19 cellular contexts compared by ENCODE assay signal in the genomic region with DNA sequence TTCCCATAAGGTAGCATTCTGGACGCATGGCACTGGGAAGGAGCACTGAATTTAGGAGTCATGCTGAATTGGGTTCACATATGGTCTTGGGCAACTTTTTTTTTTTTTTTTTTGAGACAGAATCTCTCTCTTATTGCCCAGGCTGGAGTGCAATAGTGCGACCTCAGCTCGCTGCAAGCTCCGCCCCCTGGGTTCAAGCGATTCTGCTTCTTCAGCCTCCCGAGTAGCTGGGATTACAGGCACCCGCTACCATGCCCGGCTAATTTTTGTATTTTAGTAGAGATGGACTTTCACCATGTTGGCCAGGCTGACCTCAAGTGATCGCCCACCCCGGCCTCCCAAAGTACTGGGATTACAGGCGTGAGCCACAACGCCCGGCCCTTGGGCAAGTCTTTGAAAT. TPM values are rescaled to one million over a fixed set of nuclear protein-coding genes. Genes with fewer than 3 reads are reported as not detected.
DNase-seq lines count a peak whose midpoint lies in the region; ATAC-seq and TF ChIP-seq lines count a peak whose summit lies in the region.
"Had no signal": no experiment of that assay in that cellular context is flagged by ENCODE, and none has a peak within 500 bp of the region (broad histone marks: within the 10 kb centered on the region; RNA-seq: fewer than 3 reads in every experiment).

No MANE protein-coding gene starts in this region.

- no peaks in the 10 kb centered on the region for H3K9me3 ChIP-seq in CD4-positive, CD25-positive, alpha-beta regulatory T cell (ENCODE audit: control insufficient read depth in 2 of 2, low read length in 2 of 2)
- H3K9me3 ChIP-seq in PC-9 (ENCODE audit: insufficient read depth, low read depth): no peaks in the 10 kb centered on the region
- no peaks in the 10 kb centered on the region for H3K9me3 ChIP-seq in mesenchymal stem cell (ENCODE audit: control insufficient read depth, low read length)
- H3K9me3 ChIP-seq: BE2C had no signal

- H3K27me3 Mint-ChIP-seq in CD4-positive, CD25-positive, alpha-beta regulatory T cell: no peaks in the 10 kb centered on the region
- H3K27me3 Mint-ChIP-seq: naive B cell, progenitor cell of endocrine pancreas had no signal

- peaks cover 94% of the 10 kb centered on the region for H3K79me2 ChIP-seq in PC-9 (ENCODE audit: low read depth)

- peak overlapping the region; percentile 4; the same call in 1 of the 2 replicates for H3K27ac ChIP-seq in 22Rv1
- H3K27ac ChIP-seq in CD4-positive, CD25-positive, alpha-beta regulatory T cell (ENCODE audit: insufficient read depth, low read length, poor library complexity, severe bottlenecking): peak overlapping the region; percentile 74
- peak overlapping the region; percentile 67; the same call in 1 of the 2 replicates for H3K27ac ChIP-seq in PC-9
- H3K27ac ChIP-seq in mesenchymal stem cell (ENCODE audit: low read length, poor library complexity, severe bottlenecking): no peak overlapping the region

- no peak overlapping the region for H2BK12ac ChIP-seq in mesenchymal stem cell (ENCODE audit: low read length in 2 of 2)

- H2BK5ac ChIP-seq in mesenchymal stem cell (ENCODE audit: low read depth, low read length, poor library complexity, severe bottlenecking): no peak overlapping the region

- DNase-seq in CD4-positive, CD25-positive, alpha-beta regulatory T cell: no peak
- no peak for DNase-seq in PC-9
- DNase-seq in mesenchymal stem cell: no peak
- DNase-seq in SK-N-DZ (ENCODE audit: low spot score): no peak
- no peak for DNase-seq in stimulated activated CD4-positive, alpha-beta T cell treated with anti-CD3 and anti-CD28 coated beads, Interleukin-2, amount 100 ng/mL, for 24 hours
- no peak for DNase-seq in HK-2 (ENCODE audit: unreplicated experiment)
- DNase-seq in COR-L47 (lab: John Stamatoyannopoulos, UW): no peak
- DNase-seq: activated naive CD4-positive, alpha-beta T cell treated with anti-CD3 and anti-CD28 coated beads, Interleukin-2, amount 50 U/mL, for 16 hours; BE2C; GOT3; hippocampal formation; kidney glomerular epithelial cell; NCI-H2081; NCI-H526; stimulated activated CD4-positive, alpha-beta T cell treated with anti-CD3 and anti-CD28 coated beads, Interleukin-15, amount 100 ng/mL, for 24 hours had no signal

- H3K9me3 Mint-ChIP-seq in CD4-positive, CD25-positive, alpha-beta regulatory T cell: peaks cover 0 to 2% (median 0%) of the 10 kb centered on the region in 7 donors

- H3K9me2 ChIP-seq in PC-9 (ENCODE audit: insufficient read depth): no peaks in the 10 kb centered on the region

- no peak overlapping the region for H2AFZ ChIP-seq in PC-9
- no peak overlapping the region for H2AFZ ChIP-seq in mesenchymal stem cell (ENCODE audit: low read depth, low read length)

- no peak for ATAC-seq in CD4-positive, CD25-positive, alpha-beta regulatory T cell (ENCODE audit: low read depth in 2 of 2)

- H3K4ac ChIP-seq in mesenchymal stem cell (ENCODE audit: low read depth in 1 of 2, low read length in 2 of 2): peak overlapping the region in 1 of 2 experiments; percentile 57

- peaks cover 32% of the 10 kb centered on the region for H3K79me1 ChIP-seq in mesenchymal stem cell (replicated peaks; ENCODE audit: low read length, poor library complexity, severe bottlenecking)

- no peak overlapping the region for H2BK120ac ChIP-seq in mesenchymal stem cell (ENCODE audit: low read depth, low read length)

- H3K36me3 Mint-ChIP-seq in CD4-positive, CD25-positive, alpha-beta regulatory T cell: peaks cover 6% of the 10 kb centered on the region

- no peaks in the 10 kb centered on the region for H4K20me1 ChIP-seq in PC-9 (ENCODE audit: insufficient read depth)

- peak overlapping the region; percentile 69 for H3K4me3 ChIP-seq in CD4-positive, CD25-positive, alpha-beta regulatory T cell (ENCODE audit: low read depth, low read length)
- H3K4me3 ChIP-seq in PC-9 (no peak overlapping the region), mesenchymal stem cell (ENCODE audit: insufficient read depth in 1 of 2, low read depth in 1 of 2, low read length in 2 of 2) (no peak overlapping the region)

- no peak overlapping the region for H2AK5ac ChIP-seq in mesenchymal stem cell (ENCODE audit: low read length, severe bottlenecking)

- no peak overlapping the region for H3K4me2 ChIP-seq in PC-9
- H3K4me2 ChIP-seq in mesenchymal stem cell (ENCODE audit: low read length, poor library complexity, severe bottlenecking): no peak overlapping the region

- WGBS in mesenchymal stem cell: 96% methylated on average over 13 of the region's 13 CpGs

- H4K91ac ChIP-seq in mesenchymal stem cell (ENCODE audit: low read length): no peak overlapping the region

- TF ChIP-seq CTCF in 22Rv1 (IDR thresholded peaks at IDR 0.05) (no peak), PC-9 (conservative IDR thresholded peaks at IDR 0.05) (no peak)

- intact Hi-C loops in PC-9 (cut with micrococcal nuclease; ENCODE audit: unreplicated experiment): no loop called here

- H3K9ac ChIP-seq in mesenchymal stem cell (ENCODE audit: low read length): no peak overlapping the region

- H3K4me1 Mint-ChIP-seq in CD4-positive, CD25-positive, alpha-beta regulatory T cell: peaks cover 42 to 64% (median 51%) of the 10 kb centered on the region in 4 donors

- POLR2A ChIA-PET in PC-9 (lab: Charles Lee; ENCODE audit: unreplicated experiment): interaction anchor here (0.7 kb wide), 1 partner anchor 9 kb away, joined by 3 read pairs; no protein-coding TSS in a partner anchor

- no peak overlapping the region for H2BK15ac ChIP-seq in mesenchymal stem cell (ENCODE audit: low read depth, poor library complexity, severe bottlenecking)

- H3F3A ChIP-seq in PC-9 (ENCODE audit: insufficient read depth, low read depth): peaks cover 2% of the 10 kb centered on the region; the same call in 1 of the 2 replicates

- BruUV-seq in PC-9 (replicated peaks; lab: Mats Ljungman, UMichigan): no TSS peak

- no peak overlapping the region for H3K14ac ChIP-seq in mesenchymal stem cell (ENCODE audit: low read length in 2 of 2)

- CTCF ChIA-PET in PC-9 (lab: Charles Lee): no interaction called here

- H3K18ac ChIP-seq in mesenchymal stem cell (ENCODE audit: low read depth in 1 of 2, low read length in 2 of 2): no peak overlapping the region

- H3K23ac ChIP-seq in mesenchymal stem cell (ENCODE audit: low read length in 2 of 2): no peak overlapping the region

- peaks cover 75% of the 10 kb centered on the region for H3K4me1 ChIP-seq in CD4-positive, CD25-positive, alpha-beta regulatory T cell (ENCODE audit: control insufficient read depth, insufficient read depth, low read length, poor library complexity, severe bottlenecking)
- H3K4me1 ChIP-seq in PC-9 (replicated peaks; ENCODE audit: insufficient read depth) (peaks cover 8% of the 10 kb centered on the region; the same call in 1 of the 2 replicates), mesenchymal stem cell (ENCODE audit: control insufficient read depth, insufficient read depth, low read depth, low read length) (no peaks in the 10 kb centered on the region)
- H3K4me1 ChIP-seq: BE2C had no signal

- H4K8ac ChIP-seq in mesenchymal stem cell (ENCODE audit: low read length): peak overlapping the region; percentile 40

- no peaks in the 10 kb centered on the region for H3K27me3 ChIP-seq in CD4-positive, CD25-positive, alpha-beta regulatory T cell (ENCODE audit: control insufficient read depth, insufficient read depth, low read length)
- H3K27me3 ChIP-seq in PC-9 (ENCODE audit: insufficient read depth, low read depth): no peaks in the 10 kb centered on the region
- no peaks in the 10 kb centered on the region for H3K27me3 ChIP-seq in mesenchymal stem cell (ENCODE audit: control insufficient read depth in 1 of 2, insufficient read depth in 1 of 2, low read length in 2 of 2)
- H3K27me3 ChIP-seq: BE2C, brain microvascular endothelial cell had no signal

- no peaks in the 10 kb centered on the region for H3K36me3 ChIP-seq in CD4-positive, CD25-positive, alpha-beta regulatory T cell (ENCODE audit: control insufficient read depth, insufficient read depth, low read length)
- H3K36me3 ChIP-seq in PC-9 (ENCODE audit: low read depth) (peaks cover 6% of the 10 kb centered on the region; the same call in 1 of the 2 replicates), mesenchymal stem cell (ENCODE audit: control insufficient read depth in 1 of 2, insufficient read depth in 2 of 2, low read depth in 1 of 2, low read length in 2 of 2) (no peaks in the 10 kb centered on the region)
- H3K36me3 ChIP-seq: BE2C, brain microvascular endothelial cell had no signal

- no peak overlapping the region for H3K27ac Mint-ChIP-seq in CD4-positive, CD25-positive, alpha-beta regulatory T cell
- H3K27ac Mint-ChIP-seq: progenitor cell of endocrine pancreas had no signal

- H3K4me3 Mint-ChIP-seq in CD4-positive, CD25-positive, alpha-beta regulatory T cell: no peak overlapping the region

RNA-seq across cellular contexts. Expression of a gene that starts 13.3 kb away (rescaled TPM):
- 47.5 TPM for total RNA-seq in CD4-positive, CD25-positive, alpha-beta regulatory T cell
- polyA plus RNA-seq in CD4-positive, CD25-positive, alpha-beta regulatory T cell: 10 to 100 TPM; 12.2 to 19.0 (median 14.8) TPM
- 29.0 and 29.4 TPM in 2 replicates for total RNA-seq in PC-9 (2021)
- polyA plus RNA-seq in mesenchymal stem cell (2013, experiment 1 of 2): 8.0 TPM
- 7.7 TPM for polyA plus RNA-seq in mesenchymal stem cell (2013, experiment 2 of 2)
- 21.8 and 25.9 TPM in 2 replicates for polyA plus RNA-seq in SK-N-DZ (2014; cell fraction: cytosol; rRNA removed)
- polyA plus RNA-seq in SK-N-DZ (2014; cell fraction: nucleus; rRNA removed): 14.7 and 20.2 TPM in 2 replicates
